In the genomic region with DNA sequence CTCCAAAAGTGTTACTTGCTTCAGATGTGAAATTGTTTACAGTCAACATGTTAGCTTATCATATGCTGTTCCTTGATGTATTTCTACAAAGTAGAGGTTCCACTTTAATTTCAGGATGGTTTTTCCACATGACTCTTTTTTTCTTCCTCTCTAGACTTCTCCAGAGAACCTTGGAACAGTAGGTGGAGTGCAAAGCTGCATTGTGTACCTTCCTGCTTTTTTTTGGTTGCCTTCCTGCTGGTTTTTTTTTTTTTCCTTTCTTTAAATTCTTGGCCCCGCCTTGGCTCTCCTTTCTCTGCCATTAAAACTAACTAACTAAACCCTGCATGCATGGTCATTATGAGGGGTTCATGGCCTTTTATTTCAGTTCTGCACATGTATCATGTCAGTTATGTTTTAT, we compare ENCODE assay signal across 13 cellular contexts. TPM values are rescaled to one million over a fixed set of nuclear protein-coding genes. Genes with fewer than 3 reads are reported as not detected.
DNase-seq lines count a peak whose midpoint lies in the region; ATAC-seq, FAIRE-seq and TF ChIP-seq lines count a peak whose summit lies in the region.
"Had no signal": no experiment of that assay in that cellular context is flagged by ENCODE, and none has a peak within 500 bp of the region (broad histone marks: within the 10 kb centered on the region; RNA-seq: fewer than 3 reads in every experiment).

No MANE protein-coding gene starts in this region.

- ATAC-seq in heart left ventricle = peak in 1 of 4 donors; percentile 74
- no peak for ATAC-seq in left cardiac atrium
- ATAC-seq in HCT116 = no peak
- no peak for ATAC-seq in activated T-helper 17 cell treated with anti-CD3 and anti-CD28 coated beads, Interleukin-2, amount 50 U/mL, for 72 hours (replicated peaks)
- ATAC-seq in naive thymus-derived CD4-positive, alpha-beta T cell = no peak
- no peak for ATAC-seq in GM21717 (IDR thresholded peaks at IDR 0.05; ENCODE audit: unreplicated experiment)

- intact Hi-C loops in heart left ventricle (cut with DNase I) = loop anchor here in 3 of 10 donors (5.0 kb wide), 1 partner anchor 45 kb away; no protein-coding TSS in a partner anchor
- intact Hi-C loops in left cardiac atrium (cut with DNase I) = no loop called here
- intact Hi-C loops in HCT116 (cut with micrococcal nuclease) = no loop called here
- intact Hi-C loops in endothelial cell of umbilical vein (cut with micrococcal nuclease) = loop anchor here (2.0 kb wide), 2 partner anchors 37 to 47 kb away; no protein-coding TSS in a partner anchor
- intact Hi-C loops in naive thymus-derived CD4-positive, alpha-beta T cell (cut with micrococcal nuclease) = no loop called here

- H3K4me3 ChIP-seq in heart left ventricle = no peak overlapping the region
- no peak overlapping the region for H3K4me3 ChIP-seq in HCT116 (replicated peaks in 1 of 2; ENCODE audit: low read depth in 1 of 2, low read length in 2 of 2)
- H3K4me3 ChIP-seq in endothelial cell of umbilical vein (replicated peaks in 1 of 3; ENCODE audit: insufficient read depth in 1 of 3, low read depth in 1 of 3, low read length in 3 of 3) = no peak overlapping the region
- no peak overlapping the region for H3K4me3 ChIP-seq in naive thymus-derived CD4-positive, alpha-beta T cell (ENCODE audit: low read length)
- H3K4me3 ChIP-seq: BLaER1, HAP-1 had no signal

- H3K4me2 ChIP-seq in HCT116 (ENCODE audit: low read length) = peak overlapping the region; percentile 46
- H3K4me2 ChIP-seq in endothelial cell of umbilical vein (ENCODE audit: insufficient read depth, low read length) = peak overlapping the region; percentile 42
- H3K4me2 ChIP-seq: BLaER1 had no signal

- POLR2A ChIA-PET in HCT116 (lab: Charles Lee) = no interaction called here
- POLR2A ChIA-PET in endothelial cell of umbilical vein (lab: Charles Lee) = interaction anchor here (0.7 to 0.9 kb wide), 3 partner anchors 25 to 361 kb away, joined by 4 to 5 read pairs (median 4); no protein-coding TSS in a partner anchor
- POLR2A ChIA-PET in naive thymus-derived CD4-positive, alpha-beta T cell (lab: Charles Lee) = no interaction called here

- TF ChIP-seq CTCF in heart left ventricle (IDR thresholded peaks at IDR 0.05) (no peak), HCT116 (IDR thresholded peaks at IDR 0.05 in 2 of 3, conservative IDR thresholded peaks at IDR 0.05 in 1 of 3; ENCODE audit: borderline replicate concordance in 1 of 3, insufficient read depth in 1 of 3, low read depth in 2 of 3, low read length in 2 of 3) (no peak), endothelial cell of umbilical vein (IDR thresholded peaks at IDR 0.05; ENCODE audit: extremely low read depth in 1 of 2, insufficient read depth in 1 of 2, low read depth in 1 of 2, low read length in 2 of 2) (no peak)

- no peaks in the 10 kb centered on the region for H3K9me3 ChIP-seq in heart left ventricle
- H3K9me3 ChIP-seq in HCT116 (ENCODE audit: control insufficient read depth in 1 of 2, insufficient read depth in 1 of 2, low read depth in 1 of 2, low read length in 2 of 2) = no peaks in the 10 kb centered on the region
- no peaks in the 10 kb centered on the region for H3K9me3 ChIP-seq in endothelial cell of umbilical vein (replicated peaks; ENCODE audit: control insufficient read depth, insufficient read depth, low read length)
- H3K9me3 ChIP-seq in naive thymus-derived CD4-positive, alpha-beta T cell (ENCODE audit: control insufficient read depth in 2 of 3, low read length in 3 of 3) = no peaks in the 10 kb centered on the region
- H3K9me3 ChIP-seq: BLaER1, HAP-1 had no signal

- no peaks in the 10 kb centered on the region for H3K9me1 ChIP-seq in endothelial cell of umbilical vein (replicated peaks; ENCODE audit: control insufficient read depth, extremely low read depth, insufficient read depth, low read length)

- TF ChIP-seq RAD21 in HCT116 (IDR thresholded peaks at IDR 0.05; ENCODE audit: low read depth) = no peak

- H3K27ac ChIP-seq in heart left ventricle (peak overlapping the region in 9 of 12 donors; percentile 23 to 74 (median 61)), HCT116 (ENCODE audit: low read depth, low read length) (no peak overlapping the region), endothelial cell of umbilical vein (ENCODE audit: insufficient read depth, low read depth, low read length) (no peak overlapping the region)
- H3K27ac ChIP-seq in naive thymus-derived CD4-positive, alpha-beta T cell (ENCODE audit: low read depth, low read length) = no peak overlapping the region
- H3K27ac ChIP-seq: 22Rv1, BLaER1 had no signal

- CTCF ChIA-PET in HCT116 (lab: Charles Lee) = no interaction called here
- CTCF ChIA-PET in endothelial cell of umbilical vein (lab: Charles Lee) = interaction anchor here (1.0 kb wide), 1 partner anchor 45 kb away, joined by 4 read pairs; no protein-coding TSS in a partner anchor
- CTCF ChIA-PET in naive thymus-derived CD4-positive, alpha-beta T cell (lab: Charles Lee) = no interaction called here

- peaks cover 25% of the 10 kb centered on the region for H3K36me3 Mint-ChIP-seq in activated T-helper 17 cell treated with anti-CD3 and anti-CD28 coated beads, Interleukin-2, amount 50 U/mL, for 72 hours (ENCODE audit: low read depth)
- H3K36me3 Mint-ChIP-seq in naive thymus-derived CD4-positive, alpha-beta T cell = peaks cover 0 to 26% (median 9%) of the 10 kb centered on the region in 5 donors

- H3K4me1 ChIP-seq in heart left ventricle = peaks cover 2 to 46% (median 34%) of the 10 kb centered on the region in 12 donors
- H3K4me1 ChIP-seq in HCT116 (ENCODE audit: control insufficient read depth in 1 of 2, insufficient read depth in 2 of 2, low read length in 2 of 2) = peaks cover 9 to 33% of the 10 kb centered on the region in 2 experiments
- H3K4me1 ChIP-seq in endothelial cell of umbilical vein (ENCODE audit: control insufficient read depth, extremely low read depth, insufficient read depth, low read length) = peaks cover 56% of the 10 kb centered on the region
- H3K4me1 ChIP-seq in naive thymus-derived CD4-positive, alpha-beta T cell (ENCODE audit: control insufficient read depth in 2 of 2, insufficient read depth in 2 of 2, low read length in 2 of 2) = no peaks in the 10 kb centered on the region
- H3K4me1 ChIP-seq: HAP-1 had no signal

- H3K9ac ChIP-seq in HCT116 (ENCODE audit: low read length) (no peak overlapping the region), endothelial cell of umbilical vein (replicated peaks; ENCODE audit: extremely low read depth, insufficient read depth, low read length) (no peak overlapping the region)
- H3K9ac ChIP-seq: BLaER1 had no signal

- FAIRE-seq in endothelial cell of umbilical vein (lab: Jason Lieb, UNC) = no peak
- FAIRE-seq: H1 had no signal

- no peaks in the 10 kb centered on the region for H3K27me3 Mint-ChIP-seq in activated T-helper 17 cell treated with anti-CD3 and anti-CD28 coated beads, Interleukin-2, amount 50 U/mL, for 72 hours
- no peaks in the 10 kb centered on the region for H3K27me3 Mint-ChIP-seq in naive thymus-derived CD4-positive, alpha-beta T cell

- H3K9me2 ChIP-seq in HCT116 (ENCODE audit: insufficient read depth) = no peaks in the 10 kb centered on the region

- no peaks in the 10 kb centered on the region for H3K27me3 ChIP-seq in heart left ventricle
- no peaks in the 10 kb centered on the region for H3K27me3 ChIP-seq in HCT116 (ENCODE audit: insufficient read depth, low read length)
- H3K27me3 ChIP-seq in endothelial cell of umbilical vein (ENCODE audit: control insufficient read depth in 2 of 2, insufficient read depth in 2 of 2, low read length in 2 of 2) = no peaks in the 10 kb centered on the region
- no peaks in the 10 kb centered on the region for H3K27me3 ChIP-seq in naive thymus-derived CD4-positive, alpha-beta T cell (ENCODE audit: control insufficient read depth in 2 of 2, insufficient read depth in 2 of 2, low read length in 2 of 2)
- H3K27me3 ChIP-seq: BLaER1 had no signal

- RAD21 ChIA-PET in HCT116 (lab: Charles Lee; ENCODE audit: low non-redundant PET in 1 of 2, low total read pairs in 2 of 2, uncharacterized antibody in 2 of 2, unreplicated experiment in 2 of 2) = no interaction called here

- H2AFZ ChIP-seq in HCT116 (ENCODE audit: low read depth, low read length, poor library complexity, severe bottlenecking) (no peak overlapping the region), endothelial cell of umbilical vein (ENCODE audit: low read depth, low read length) (no peak overlapping the region)

- no peak overlapping the region for H3K4me3 Mint-ChIP-seq in activated T-helper 17 cell treated with anti-CD3 and anti-CD28 coated beads, Interleukin-2, amount 50 U/mL, for 72 hours
- no peak overlapping the region for H3K4me3 Mint-ChIP-seq in naive thymus-derived CD4-positive, alpha-beta T cell

- TF ChIP-seq POLR2A in heart left ventricle (IDR thresholded peaks at IDR 0.05) (no peak), HCT116 (IDR thresholded peaks at IDR 0.05; ENCODE audit: borderline replicate concordance, extremely low read depth, insufficient read depth, insufficient read length) (no peak), endothelial cell of umbilical vein (IDR thresholded peaks at IDR 0.05; ENCODE audit: low read depth, low read length) (no peak)

- H3K79me2 ChIP-seq in HCT116 (ENCODE audit: insufficient read depth, low read length) (peaks cover 27% of the 10 kb centered on the region; the same call in 1 of the 2 replicates), endothelial cell of umbilical vein (ENCODE audit: control insufficient read depth, insufficient read depth, low read length) (peaks cover 9% of the 10 kb centered on the region)

- peaks cover 16% of the 10 kb centered on the region for H3K4me1 Mint-ChIP-seq in activated T-helper 17 cell treated with anti-CD3 and anti-CD28 coated beads, Interleukin-2, amount 50 U/mL, for 72 hours
- H3K4me1 Mint-ChIP-seq in naive thymus-derived CD4-positive, alpha-beta T cell = peaks cover 5 to 28% (median 16%) of the 10 kb centered on the region in 7 donors

- DNase-seq in heart left ventricle = no peak
- DNase-seq in left cardiac atrium = no peak
- no peak for DNase-seq in HCT116 (ENCODE audit: low read depth, low spot score)
- peak; percentile 27 for DNase-seq in endothelial cell of umbilical vein (ENCODE audit: low read depth, low spot score)
- no peak for DNase-seq in naive thymus-derived CD4-positive, alpha-beta T cell
- DNase-seq in activated CD4-positive, CD25-positive, alpha-beta regulatory T cell treated with anti-CD3 and anti-CD28 coated beads, Interleukin-2, amount 50 U/mL, for 72 hours = no peak
- DNase-seq: DMS 273 treated with DMSO at 0.1 percent for 48 hours had no signal

- no peaks in the 10 kb centered on the region for H4K20me1 ChIP-seq in HCT116 (ENCODE audit: insufficient read depth)
- H4K20me1 ChIP-seq in endothelial cell of umbilical vein (replicated peaks; ENCODE audit: control insufficient read depth, extremely low read depth, insufficient read depth, low read length) = no peaks in the 10 kb centered on the region
- H4K20me1 ChIP-seq: BLaER1 had no signal

- H3K36me3 ChIP-seq in heart left ventricle (peaks cover 0 to 30% (median 21%) of the 10 kb centered on the region in 9 donors), HCT116 (ENCODE audit: control insufficient read depth in 1 of 2, insufficient read depth in 2 of 2, low read length in 2 of 2) (0 out of 4 replicates have a peak, but pooled peaks cover 0 to 2% of the 10 kb centered on the region in 2 experiments), endothelial cell of umbilical vein (ENCODE audit: control insufficient read depth in 2 of 2, extremely low read depth in 1 of 2, insufficient read depth in 2 of 2, low read length in 2 of 2) (no peaks in the 10 kb centered on the region)
- peaks cover 0 to 9% (median 0%) of the 10 kb centered on the region in 3 experiments for H3K36me3 ChIP-seq in naive thymus-derived CD4-positive, alpha-beta T cell (ENCODE audit: control insufficient read depth in 2 of 3, insufficient read depth in 3 of 3, low read length in 3 of 3)

- peak overlapping the region; percentile 5 for H3K27ac Mint-ChIP-seq in activated T-helper 17 cell treated with anti-CD3 and anti-CD28 coated beads, Interleukin-2, amount 50 U/mL, for 72 hours
- H3K27ac Mint-ChIP-seq in naive thymus-derived CD4-positive, alpha-beta T cell = peak overlapping the region in 1 of 9 donors; percentile 41

- no TSS peak for BruUV-seq in HCT116 (replicated peaks; lab: Mats Ljungman, UMichigan)
- no TSS peak for BruUV-seq in endothelial cell of umbilical vein (replicated peaks; lab: Mats Ljungman, UMichigan)

- no peaks in the 10 kb centered on the region for H3K9me3 Mint-ChIP-seq in activated T-helper 17 cell treated with anti-CD3 and anti-CD28 coated beads, Interleukin-2, amount 50 U/mL, for 72 hours
- H3K9me3 Mint-ChIP-seq in naive thymus-derived CD4-positive, alpha-beta T cell = no peaks in the 10 kb centered on the region

- WGBS in heart left ventricle, 4 donors = 65 to 80% (median 77%) methylated on average over 1 of the region's 1 CpG

- dilution Hi-C loops in endothelial cell of umbilical vein (cut with MboI; ENCODE audit: extremely low pct_ligation_motif_present, low sequenced_read_pairs) = no loop called here

RNA-seq across cellular contexts. Expression of a gene that starts 48.2 kb away (rescaled TPM):
- 10 to 100 TPM in 2 of 9 donors, 1 to 10 TPM in 7; 2.4 to 20.1 (median 5.0) TPM for total RNA-seq in heart left ventricle
- polyA plus RNA-seq in heart left ventricle = 10 to 100 TPM in 1 of 2 donors, 1 to 10 TPM in 1; 3.4 to 24.1 TPM
- 10 to 100 TPM in 1 of 2 donors, 1 to 10 TPM in 1; 7.3 to 10.8 TPM for total RNA-seq in left cardiac atrium
- 124 TPM for total RNA-seq in HCT116 (2021; ENCODE audit: unreplicated experiment)
- 113 and 117 TPM in 2 replicates for polyA plus RNA-seq in HCT116 (2012)
- total RNA-seq in activated T-helper 17 cell treated with anti-CD3 and anti-CD28 coated beads, Interleukin-2, amount 50 U/mL, for 72 hours = 100 to 1,000 TPM in 1 of 2 donors, 10 to 100 TPM in 1; 58.6 to 116 TPM
- 72.7 and 77.7 TPM in 2 replicates for total RNA-seq in endothelial cell of umbilical vein
- polyA plus RNA-seq in endothelial cell of umbilical vein = 28.7 and 37.1 TPM in 2 replicates
- 55.5 and 56.5 TPM in 2 replicates for polyA plus RNA-seq in endothelial cell of umbilical vein (2011; cell fraction: cytosol; rRNA removed)
- 50.8 and 62.4 TPM in 2 replicates for polyA plus RNA-seq in endothelial cell of umbilical vein (2011; cell fraction: nucleus; rRNA removed)
- 36.0 and 59.5 TPM in 2 replicates for polyA plus RNA-seq in endothelial cell of umbilical vein (2012)
- polyA minus RNA-seq in endothelial cell of umbilical vein = 39.1 and 81.3 TPM in 2 replicates
- polyA minus RNA-seq in endothelial cell of umbilical vein (2011; cell fraction: cytosol; rRNA and poly(A)+ RNA removed) = 55.6 TPM
- polyA minus RNA-seq in endothelial cell of umbilical vein (2011; cell fraction: nucleus; rRNA and poly(A)+ RNA removed) = 19.6 and 22.7 TPM in 2 replicates
- 10 to 100 TPM in 4 of 5 experiments, 1 to 10 TPM in 1; 9.8 to 60.7 (median 19.7) TPM for total RNA-seq in naive thymus-derived CD4-positive, alpha-beta T cell
- polyA plus RNA-seq in naive thymus-derived CD4-positive, alpha-beta T cell = 10 to 100 TPM in 1 of 2 donors, 1 to 10 TPM in 1; 10.0 to 10.6 TPM

Comparison
In these comparisons a context has a peak if more than half of its experiments do, and no peak if none do; other contexts are left out.
1. H3K27ac ChIP-seq: peak in heart left ventricle (9 of 12); none in HCT116 (single experiment), endothelial cell of umbilical vein (single experiment) and naive thymus-derived CD4-positive, alpha-beta T cell (single experiment).